In the genomic region with DNA sequence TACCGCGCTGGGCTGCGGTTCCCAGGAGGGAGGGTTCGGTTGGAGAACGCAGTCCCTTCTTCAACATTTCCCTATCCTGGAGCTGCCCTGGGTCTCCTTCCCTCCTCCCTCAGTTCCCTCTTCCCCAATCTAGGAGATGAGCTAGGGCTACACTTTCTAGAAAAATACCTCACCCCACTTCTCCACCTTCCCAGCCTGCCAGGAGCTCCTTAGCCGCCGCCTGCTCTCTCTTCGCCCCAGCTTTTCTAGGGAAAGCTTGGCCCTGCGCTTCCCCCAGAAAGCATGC, we compare ENCODE assay signal across 9 cellular contexts. TPM values are rescaled to one million over a fixed set of nuclear protein-coding genes. Genes with fewer than 3 reads are reported as not detected.
DNase-seq lines count a peak whose midpoint lies in the region; ATAC-seq and TF ChIP-seq lines count a peak whose summit lies in the region.
"Had no signal": no experiment of that assay in that cellular context is flagged by ENCODE, and none has a peak within 500 bp of the region (broad histone marks: within the 10 kb centered on the region; RNA-seq: fewer than 3 reads in every experiment).

No MANE protein-coding gene starts in this region.

- H3K79me2 ChIP-seq in MM.1S (ENCODE audit: low read length): no peaks in the 10 kb centered on the region

- H3K9ac ChIP-seq in MM.1S (ENCODE audit: low read length): no peak overlapping the region
- H3K9ac ChIP-seq in endodermal cell (ENCODE audit: extremely low read depth, low read length, poor library complexity, severe bottlenecking): peak overlapping the region; percentile 62

- H3K4me2 ChIP-seq in MM.1S (ENCODE audit: low read depth, low read length): peak overlapping the region; percentile 92

- H3K4me1 ChIP-seq in MM.1S (ENCODE audit: low read length) (peaks cover 4% of the 10 kb centered on the region; the same call in 1 of the 2 replicates), endodermal cell (ENCODE audit: control insufficient read depth, insufficient read depth, low read length) (no peaks in the 10 kb centered on the region)

- no peak for DNase-seq in AG04450 (ENCODE audit: low read depth, low spot score)
- no peak for DNase-seq in MM.1S
- no peak for DNase-seq in endodermal cell
- DNase-seq in stimulated activated CD4-positive, alpha-beta T cell treated with anti-CD3 and anti-CD28 coated beads, Interleukin-15, amount 100 ng/mL, for 24 hours: no peak
- DNase-seq in mesenteric fat pad (ENCODE audit: low spot score): no peak
- DNase-seq in DMS53 treated with DMSO at 0.1 percent for 48 hours (lab: John Stamatoyannopoulos, UW; ENCODE audit: unreplicated experiment): no peak

- no peaks in the 10 kb centered on the region; the same call in 1 of the 2 replicates for H3K9me3 ChIP-seq in AG04450 (ENCODE audit: control insufficient read depth, insufficient read depth, low read length)
- H3K9me3 ChIP-seq in MM.1S (replicated peaks; ENCODE audit: insufficient read depth, low read length): no peaks in the 10 kb centered on the region
- no peaks in the 10 kb centered on the region for H3K9me3 ChIP-seq in endodermal cell (ENCODE audit: control insufficient read depth, low read length)

- H3K27me3 ChIP-seq in AG04450 (ENCODE audit: control insufficient read depth, insufficient read depth, low read length) (no peaks in the 10 kb centered on the region), MM.1S (replicated peaks; ENCODE audit: insufficient read depth, low read length) (peaks cover 20% of the 10 kb centered on the region), endodermal cell (ENCODE audit: control insufficient read depth, insufficient read depth, low read length, poor library complexity, severe bottlenecking) (peaks cover 12% of the 10 kb centered on the region)

- H3K4me3 Mint-ChIP-seq in endodermal cell (peak overlapping the region; percentile 80), nephron (peak overlapping the region; percentile 97 to 99 (median 98))

- H3K27me3 Mint-ChIP-seq in endodermal cell (ENCODE audit: insufficient read depth) (peaks cover 17% of the 10 kb centered on the region), nephron (ENCODE audit: low read depth) (no peaks in the 10 kb centered on the region)

- H3K9me3 Mint-ChIP-seq in endodermal cell: peaks cover 2% of the 10 kb centered on the region
- H3K9me3 Mint-ChIP-seq in nephron: no peaks in the 10 kb centered on the region

- H3K27ac Mint-ChIP-seq in endodermal cell (peak overlapping the region; percentile 97), nephron (peak overlapping the region; percentile 98 to 99 (median 99))

- TF ChIP-seq CTCF in AG04450 (IDR thresholded peaks at IDR 0.05; ENCODE audit: low read depth, low read length) (no peak), MM.1S (IDR thresholded peaks at IDR 0.05; ENCODE audit: low read length) (no peak), endodermal cell (conservative IDR thresholded peaks at IDR 0.05) (peak; percentile 10), nephron (IDR thresholded peaks at IDR 0.05; ENCODE audit: unreplicated experiment in 3 of 3) (peak in 1 of 3 experiments; percentile 24)

- H3K4me3 ChIP-seq in AG04450 (ENCODE audit: low read depth, low read length): peak overlapping the region; percentile 99
- H3K4me3 ChIP-seq in MM.1S (ENCODE audit: low read length): peak overlapping the region; percentile 78
- H3K4me3 ChIP-seq in endodermal cell (ENCODE audit: low read length): peak overlapping the region; percentile 93
- H3K4me3 ChIP-seq: K562 had no signal

- H3K9me2 ChIP-seq in MM.1S (replicated peaks; ENCODE audit: insufficient read depth, low read length): no peaks in the 10 kb centered on the region

- H2AFZ ChIP-seq in MM.1S (ENCODE audit: low read length): peak overlapping the region; percentile 96

- peaks cover 19% of the 10 kb centered on the region for H3K36me3 Mint-ChIP-seq in endodermal cell (ENCODE audit: low read depth)
- peaks cover 24% of the 10 kb centered on the region for H3K36me3 Mint-ChIP-seq in nephron (ENCODE audit: low read depth)

- H4K20me1 ChIP-seq in MM.1S (ENCODE audit: insufficient read depth, low read length): no peaks in the 10 kb centered on the region

- peaks cover 25% of the 10 kb centered on the region for H3K4me1 Mint-ChIP-seq in endodermal cell
- H3K4me1 Mint-ChIP-seq in nephron: peaks cover 42% of the 10 kb centered on the region

- WGBS in endodermal cell (ENCODE audit: insufficient coverage in 1 of 2, insufficient read length in 1 of 2), 2 experiments: 0 to 3% methylated on average over 5 to 9 of the region's 9 CpGs

- POLR2A ChIA-PET in AG04450 (lab: Yijun Ruan, JAX): interaction anchor here (0.6 to 1.8 kb wide), 5 partner anchors 30 to 1265 kb away, joined by 3 to 5 read pairs (median 3); no protein-coding TSS in a partner anchor

- no peaks in the 10 kb centered on the region for H3K36me3 ChIP-seq in MM.1S (replicated peaks; ENCODE audit: insufficient read depth, low read length)
- peaks cover 17% of the 10 kb centered on the region for H3K36me3 ChIP-seq in endodermal cell (ENCODE audit: control insufficient read depth, insufficient read depth, low read length)

- CTCF ChIA-PET in AG04450 (lab: Charles Lee): interaction anchor here (0.6 to 1.5 kb wide), 5 partner anchors 11 to 1965 kb away, joined by 3 to 5 read pairs (median 4); no protein-coding TSS in a partner anchor

- no peaks in the 10 kb centered on the region for H3F3A ChIP-seq in MM.1S (ENCODE audit: insufficient read depth, low read length)

- no peak for ATAC-seq in HG03175 (IDR thresholded peaks at IDR 0.05; ENCODE audit: unreplicated experiment)

- H3K27ac ChIP-seq in AG04450 (ENCODE audit: low read depth, low read length): peak overlapping the region; percentile 94
- no peak overlapping the region for H3K27ac ChIP-seq in MM.1S (ENCODE audit: low read length)
- peak overlapping the region; percentile 32 for H3K27ac ChIP-seq in endodermal cell (ENCODE audit: low read depth, low read length)

RNA-seq across cellular contexts. Expression of gene ADAMTS1, which starts 0.5 kb away (rescaled TPM):
- 309 and 332 TPM in 2 replicates for polyA plus RNA-seq in AG04450 (2011; rRNA removed)
- polyA minus RNA-seq in AG04450 (2011; rRNA and poly(A)+ RNA removed): 817 and 976 TPM in 2 replicates
- total RNA-seq in endodermal cell: 10 to 100 TPM; 24.2 to 24.3 TPM
- 12.8 TPM for polyA plus RNA-seq in endodermal cell (2013, experiment 1 of 2)
- 11.3 TPM for polyA plus RNA-seq in endodermal cell (2013, experiment 2 of 2)
- total RNA-seq in mesenteric fat pad: 480 TPM

Comparison
In these comparisons a context has a peak if more than half of its experiments do, and no peak if none do; other contexts are left out.
1. RNA of gene ADAMTS1, which starts 0.5 kb away (total RNA-seq): 480 TPM in mesenteric fat pad (single experiment); 24.2 to 24.3 TPM in endodermal cell; every median in the first group is over 10 times any median in the second.
2. Peak in every context shown above with its lines, with median percentiles within 50 percentile points of each other: H3K4me3 ChIP-seq.